In genomic region chr12:51533799-51534198, GRCh38 we compare ENCODE assay signal across 1 cellular context.
TF ChIP-seq lines count a peak whose summit lies in the region.

No MANE protein-coding gene starts in this region.

TF ChIP-seq in GM23338, 12 proteins besides CTCF, POLR2A, EP300 and RAD21 (continued from another document):
- TF ChIP-seq ZNF462 (CRISPR knock-in tag; IDR thresholded peaks at IDR 0.05) (no peak), NANOG (IDR thresholded peaks at IDR 0.05; ENCODE audit: borderline replicate concordance) (no peak), REST (IDR thresholded peaks at IDR 0.05; ENCODE audit: unreplicated experiment) (no peak), CREB1 (CRISPR knock-in tag; IDR thresholded peaks at IDR 0.05; ENCODE audit: low read depth) (no peak), ZNF331 (CRISPR knock-in tag; IDR thresholded peaks at IDR 0.05; ENCODE audit: low read depth) (no peak), EZH2phosphoT487 (IDR thresholded peaks at IDR 0.05; ENCODE audit: unreplicated experiment) (no peak), STAT1 (IDR thresholded peaks at IDR 0.05; ENCODE audit: unreplicated experiment) (no peak), POLR2AphosphoS5 (IDR thresholded peaks at IDR 0.05; ENCODE audit: low read depth) (no peak), EZH2 (IDR thresholded peaks at IDR 0.05; ENCODE audit: low read depth, unreplicated experiment) (no peak)
TF ChIP-seq in GM23338: peak in this region for 0.
